17 cellular contexts compared by ENCODE assay signal in genomic region chr1:91585982-91586381, GRCh38.
DNase-seq lines count a peak whose midpoint lies in the region; ATAC-seq and TF ChIP-seq lines count a peak whose summit lies in the region.
"Had no signal": no experiment of that assay in that cellular context is flagged by ENCODE, and none has a peak within 500 bp of the region (broad histone marks: within the 10 kb centered on the region; RNA-seq: fewer than 3 reads in every experiment).

No MANE protein-coding gene starts in this region.

- H3K27me3 ChIP-seq in heart right ventricle (no peaks in the 10 kb centered on the region), muscle layer of colon (ENCODE audit: control insufficient read depth in 1 of 2, insufficient read depth in 2 of 2, low read length in 2 of 2) (no peaks in the 10 kb centered on the region), uterus (no peaks in the 10 kb centered on the region), breast epithelium (no peaks in the 10 kb centered on the region)
- H3K27me3 ChIP-seq: BE2C, body of pancreas, upper lobe of right lung had no signal

- intact Hi-C loops in heart right ventricle (cut with DNase I) (loop anchor here in 3 of 10 donors (10.0 kb wide), 2 partner anchors 119 to 239 kb away; no protein-coding TSS in a partner anchor), Right ventricle myocardium superior (cut with DNase I) (no loop called here), uterus (cut with DNase I; ENCODE audit: low total_unique reads) (no loop called here), head of caudate nucleus (cut with DNase I) (no loop called here), sciatic nerve (cut with DNase I) (no loop called here), breast epithelium (cut with DNase I; ENCODE audit: low total_unique reads) (loop anchor here (5.0 kb wide), 1 partner anchor 559 kb away; no protein-coding TSS in a partner anchor)

- ATAC-seq in heart right ventricle (no peak), Right ventricle myocardium superior (ENCODE audit: poor library complexity) (no peak), sciatic nerve (no peak)
- ATAC-seq: body of pancreas, natural killer cell had no signal

- no peak for TF ChIP-seq POLR2A in uterus (IDR thresholded peaks at IDR 0.05)
- no peak for TF ChIP-seq POLR2A in breast epithelium (IDR thresholded peaks at IDR 0.05)

- H3K9ac ChIP-seq in muscle layer of colon (ENCODE audit: low read length): no peak overlapping the region

- H3K9me3 ChIP-seq in heart right ventricle (no peaks in the 10 kb centered on the region), muscle layer of colon (ENCODE audit: low read length) (no peaks in the 10 kb centered on the region), uterus (no peaks in the 10 kb centered on the region), breast epithelium (no peaks in the 10 kb centered on the region)
- H3K9me3 ChIP-seq: BE2C, body of pancreas, upper lobe of right lung had no signal

- H3K4me3 ChIP-seq in heart right ventricle (no peak overlapping the region), muscle layer of colon (ENCODE audit: low read depth in 1 of 2, low read length in 2 of 2) (no peak overlapping the region), uterus (no peak overlapping the region), breast epithelium (no peak overlapping the region)
- H3K4me3 ChIP-seq: body of pancreas, upper lobe of right lung had no signal

- H3K27ac ChIP-seq in heart right ventricle (peak overlapping the region in 6 of 10 donors; percentile 60 to 82 (median 72)), muscle layer of colon (ENCODE audit: low read depth, low read length) (peak overlapping the region; percentile 12), uterus (peak overlapping the region; percentile 34 to 97), breast epithelium (no peak overlapping the region)
- H3K27ac ChIP-seq: body of pancreas, upper lobe of right lung had no signal

- 76 to 77% methylated on average over 7 of the region's 7 CpGs for WGBS in heart right ventricle, 2 donors

- H3K36me3 ChIP-seq in heart right ventricle (no peaks in the 10 kb centered on the region), muscle layer of colon (ENCODE audit: insufficient read depth, low read length) (no peaks in the 10 kb centered on the region), uterus (no peaks in the 10 kb centered on the region), breast epithelium (no peaks in the 10 kb centered on the region)
- H3K36me3 ChIP-seq: BE2C, upper lobe of right lung had no signal

- no peak for TF ChIP-seq CTCF in heart right ventricle (IDR thresholded peaks at IDR 0.05)
- no peak for TF ChIP-seq CTCF in uterus (IDR thresholded peaks at IDR 0.05)
- TF ChIP-seq CTCF in breast epithelium (IDR thresholded peaks at IDR 0.05): no peak

- H3K4me1 ChIP-seq in heart right ventricle: peaks cover 0 to 40% (median 21%) of the 10 kb centered on the region in 9 donors
- H3K4me1 ChIP-seq in muscle layer of colon (ENCODE audit: insufficient read depth, low read length): peaks cover 39% of the 10 kb centered on the region
- no peaks in the 10 kb centered on the region for H3K4me1 ChIP-seq in uterus
- H3K4me1 ChIP-seq in breast epithelium: no peaks in the 10 kb centered on the region
- H3K4me1 ChIP-seq: BE2C, body of pancreas, upper lobe of right lung had no signal

- no peak for DNase-seq in heart right ventricle
- no peak for DNase-seq in Right ventricle myocardium superior
- peak; percentile 51 for DNase-seq in astrocyte of the hippocampus (ENCODE audit: low read depth, low spot score)
- DNase-seq in uterus: no peak
- DNase-seq in head of caudate nucleus: no peak
- DNase-seq in sciatic nerve (ENCODE audit: low spot score): no peak
- DNase-seq in breast epithelium (ENCODE audit: low spot score in 2 of 2): no peak
- DNase-seq: activated CD4-positive, alpha-beta T cell treated with anti-CD3 and anti-CD28 coated beads for 4 hours; BE2C; natural killer cell; NCI-H1417 treated with DMSO at 0.1 percent for 48 hours; posterior cingulate gyrus; stimulated activated CD4-positive, alpha-beta T cell treated with anti-CD3 and anti-CD28 coated beads, Interleukin-4, amount 100 ng/mL, for 4 hours; SW 1271; upper lobe of right lung had no signal

Comparison
In these comparisons a context has a peak if more than half of its experiments do, and no peak if none do; other contexts are left out.
1. H3K27ac ChIP-seq: peak in heart right ventricle (6 of 10), muscle layer of colon (single experiment) and uterus (2 of 2); none in breast epithelium (0 of 2).